ENCODE assay signal across 17 cellular contexts in genomic region chr3:32886296-32886695, GRCh38.
DNase-seq lines count a peak whose midpoint lies in the region; ATAC-seq and TF ChIP-seq lines count a peak whose summit lies in the region.
"Had no signal": no experiment of that assay in that cellular context is flagged by ENCODE, and none has a peak within 500 bp of the region (broad histone marks: within the 10 kb centered on the region; RNA-seq: fewer than 3 reads in every experiment).

No MANE protein-coding gene starts in this region.

- TF ChIP-seq POLR2A in tibial nerve (IDR thresholded peaks at IDR 0.05), result no peak

- TF ChIP-seq CTCF in neural progenitor cell (IDR thresholded peaks at IDR 0.05) (no peak), tibial nerve (IDR thresholded peaks at IDR 0.05) (no peak)

- H4K20me1 ChIP-seq in neural progenitor cell (ENCODE audit: low read depth), result peaks cover 99% of the 10 kb centered on the region

- H3K9me3 ChIP-seq in HUES48 (ENCODE audit: control insufficient read depth, insufficient read depth, low read length), result no peaks in the 10 kb centered on the region
- H3K9me3 ChIP-seq in neural progenitor cell (ENCODE audit: low read depth), result no peaks in the 10 kb centered on the region
- no peaks in the 10 kb centered on the region for H3K9me3 ChIP-seq in tibial nerve
- H3K9me3 ChIP-seq: Caco-2, SJSA1 had no signal

- H3K27ac Mint-ChIP-seq in neural progenitor cell, result no peak overlapping the region

- H3K4me3 ChIP-seq in HUES48 (ENCODE audit: low read depth, low read length) (no peak overlapping the region), neural progenitor cell (no peak overlapping the region), tibial nerve (no peak overlapping the region)
- H3K4me3 ChIP-seq: SJSA1 had no signal

- H3K79me2 ChIP-seq in neural progenitor cell (ENCODE audit: low read depth), result peaks cover 100% of the 10 kb centered on the region

- ATAC-seq in left colon, result peak; percentile 45
- no peak for ATAC-seq in GM19023 (IDR thresholded peaks at IDR 0.05; ENCODE audit: unreplicated experiment)

- H3K4me1 Mint-ChIP-seq in neural progenitor cell, result peaks cover 39% of the 10 kb centered on the region

- TF ChIP-seq EP300 in tibial nerve (IDR thresholded peaks at IDR 0.05), result no peak

- H2AFZ ChIP-seq in neural progenitor cell (replicated peaks), result no peak overlapping the region

- no peaks in the 10 kb centered on the region for H3K27me3 Mint-ChIP-seq in neural progenitor cell (ENCODE audit: insufficient read depth, low read depth)

- peaks cover 40% of the 10 kb centered on the region for H3F3A ChIP-seq in neural progenitor cell (ENCODE audit: low read depth)

- no peak overlapping the region for H3K4me2 ChIP-seq in neural progenitor cell

- no peak for DNase-seq in caudate nucleus (lab: John Stamatoyannopoulos, UW)
- DNase-seq in left colon, result no peak
- no peak for DNase-seq in neural progenitor cell (ENCODE audit: low spot score)
- no peak for DNase-seq in GDM1 (lab: John Stamatoyannopoulos, UW)
- DNase-seq in tibial nerve (ENCODE audit: low spot score in 2 of 2), result no peak
- DNase-seq in stimulated activated CD8-positive, alpha-beta memory T cell treated with anti-CD3 and anti-CD28 coated beads, Interleukin-4, amount 100 ng/mL, for 48 hours, result no peak
- DNase-seq: Caco-2, DMS153, KBM-7, NCI-H1436, NCI-H2029 treated with DMSO at 0.1 percent for 48 hours, NCI-H2171 treated with DMSO at 0.1 percent for 48 hours, NCI-H774 had no signal

- H3K27ac ChIP-seq in HUES48 (ENCODE audit: low read depth, low read length) (peak overlapping the region; percentile 5), caudate nucleus (ENCODE audit: low read depth, low read length) (peak overlapping the region; percentile 36), neural progenitor cell (peak overlapping the region; percentile 21), tibial nerve (no peak overlapping the region)
- H3K27ac ChIP-seq: SJSA1 had no signal

- no peaks in the 10 kb centered on the region for H3K9me3 Mint-ChIP-seq in neural progenitor cell

- H3K9ac ChIP-seq in HUES48 (ENCODE audit: low read depth, low read length) (no peak overlapping the region), neural progenitor cell (no peak overlapping the region)

- no peaks in the 10 kb centered on the region for H3K27me3 ChIP-seq in HUES48 (ENCODE audit: control insufficient read depth, insufficient read depth, low read length)
- no peaks in the 10 kb centered on the region for H3K27me3 ChIP-seq in neural progenitor cell
- H3K27me3 ChIP-seq in tibial nerve, result no peaks in the 10 kb centered on the region
- H3K27me3 ChIP-seq: SJSA1 had no signal

- H3K4me1 ChIP-seq in HUES48 (ENCODE audit: control insufficient read depth, insufficient read depth, low read length) (peaks cover 47% of the 10 kb centered on the region), neural progenitor cell (peaks cover 33% of the 10 kb centered on the region), tibial nerve (no peaks in the 10 kb centered on the region)
- H3K4me1 ChIP-seq: Caco-2, SJSA1 had no signal

- H3K4me3 Mint-ChIP-seq in neural progenitor cell, result no peak overlapping the region
- H3K4me3 Mint-ChIP-seq: CD14-positive monocyte had no signal

- WGBS in tibial nerve, 2 donors, result 47 to 52% methylated on average over 4 of the region's 4 CpGs

- peaks cover 100% of the 10 kb centered on the region for H3K36me3 ChIP-seq in HUES48 (ENCODE audit: control insufficient read depth, insufficient read depth, low read length)
- peaks cover 16% of the 10 kb centered on the region for H3K36me3 ChIP-seq in neural progenitor cell
- no peaks in the 10 kb centered on the region for H3K36me3 ChIP-seq in tibial nerve
- H3K36me3 ChIP-seq: SJSA1 had no signal

- intact Hi-C loops in left colon (cut with DNase I, micrococcal nuclease), result no loop called here

- peaks cover 43% of the 10 kb centered on the region for H3K36me3 Mint-ChIP-seq in neural progenitor cell

Comparison
In these comparisons a context has a peak if more than half of its experiments do, and no peak if none do; other contexts are left out.
1. H3K27ac ChIP-seq: peak in HUES48 (single experiment), caudate nucleus (single experiment) and neural progenitor cell (single experiment); none in tibial nerve (0 of 4).